ENCODE assay signal across 1 cellular context in genomic region chr2:202035089-202035940, GRCh38.
TF ChIP-seq lines count a peak whose summit lies in the region.

No MANE protein-coding gene starts in this region.

TF ChIP-seq in GM12878, 131 proteins besides CTCF, POLR2A, EP300 and RAD21:
- TF ChIP-seq ZNF687 (IDR thresholded peaks at IDR 0.05), result 0 out of 2 replicates have a peak, but pooled peaks have one; percentile 44
- no peak for TF ChIP-seq CHD1 (IDR thresholded peaks at IDR 0.05; ENCODE audit: low read depth, low read length)
- peak in 1 of 2 experiments; percentile 30; a peak in 1 of 4 replicates for TF ChIP-seq BHLHE40 (IDR thresholded peaks at IDR 0.05; ENCODE audit: borderline replicate concordance in 1 of 2, low read depth in 2 of 2, low read length in 1 of 2)
- no peak for TF ChIP-seq KAT2A (conservative IDR thresholded peaks at IDR 0.05; ENCODE audit: control insufficient read depth, low read depth, low read length)
- TF ChIP-seq GATAD2B (conservative IDR thresholded peaks at IDR 0.05; ENCODE audit: low read depth), result 0 out of 2 replicates have a peak, but pooled peaks have one; percentile 44
- 0 out of 2 replicates have a peak, but pooled peaks have one; percentile 45 for TF ChIP-seq ZBTB33 (IDR thresholded peaks at IDR 0.05)
TF ChIP-seq in GM12878: peak in this region for 4.
